In genomic region chr13:63843766-63844699, GRCh38 we compare ENCODE assay signal across 16 cellular contexts.
DNase-seq lines count a peak whose midpoint lies in the region; ATAC-seq and TF ChIP-seq lines count a peak whose summit lies in the region.
"Had no signal": no experiment of that assay in that cellular context is flagged by ENCODE, and none has a peak within 500 bp of the region (broad histone marks: within the 10 kb centered on the region; RNA-seq: fewer than 3 reads in every experiment).

No MANE protein-coding gene starts in this region.

- H3K27ac Mint-ChIP-seq in naive thymus-derived CD8-positive, alpha-beta T cell: no peak overlapping the region
- H3K27ac Mint-ChIP-seq: CD8-positive, alpha-beta memory T cell had no signal

- TF ChIP-seq CTCF in osteoblast (IDR thresholded peaks at IDR 0.05; ENCODE audit: extremely low read depth, low read depth, low read length) (no peak), upper lobe of left lung (IDR thresholded peaks at IDR 0.05) (no peak)

- 96 to 97% methylated on average over 35 to 42 of the region's 42 CpGs for WGBS in upper lobe of left lung, 2 donors

- no peak for ATAC-seq in Right ventricle myocardium inferior
- no peak for ATAC-seq in Right ventricle myocardium superior (ENCODE audit: poor library complexity)
- peak; percentile 23 to 49 for ATAC-seq in upper lobe of left lung (ENCODE audit: low FRiP score in 2 of 2)
- ATAC-seq in naive thymus-derived CD8-positive, alpha-beta T cell: no peak
- ATAC-seq: HCT116, HepG2 had no signal

- H3K27ac ChIP-seq in osteoblast (ENCODE audit: low read depth, low read length) (no peak overlapping the region), upper lobe of left lung (no peak overlapping the region)
- H3K27ac ChIP-seq: BLaER1, GM23248 had no signal

- H3K36me3 Mint-ChIP-seq in naive thymus-derived CD8-positive, alpha-beta T cell: no peaks in the 10 kb centered on the region
- H3K36me3 Mint-ChIP-seq: CD8-positive, alpha-beta memory T cell had no signal

- H3K27me3 ChIP-seq in osteoblast (ENCODE audit: insufficient read depth, low read length) (no peaks in the 10 kb centered on the region), upper lobe of left lung (no peaks in the 10 kb centered on the region)
- H3K27me3 ChIP-seq: BLaER1 had no signal

- H3K27me3 Mint-ChIP-seq in naive thymus-derived CD8-positive, alpha-beta T cell: no peaks in the 10 kb centered on the region
- H3K27me3 Mint-ChIP-seq: CD8-positive, alpha-beta memory T cell had no signal

- POLR2A ChIA-PET in naive thymus-derived CD8-positive, alpha-beta T cell (lab: Charles Lee): no interaction called here

- no peaks in the 10 kb centered on the region for H4K20me1 ChIP-seq in osteoblast (ENCODE audit: insufficient read depth, low read length)
- H4K20me1 ChIP-seq: BLaER1 had no signal

- H3K9me3 ChIP-seq in osteoblast (ENCODE audit: low read depth, low read length) (no peaks in the 10 kb centered on the region), upper lobe of left lung (peaks cover 0 to 39% (median 5%) of the 10 kb centered on the region in 4 donors)
- H3K9me3 ChIP-seq: Caco-2 had no signal

- TF ChIP-seq EP300 in upper lobe of left lung (IDR thresholded peaks at IDR 0.05): no peak

- no peaks in the 10 kb centered on the region for H3K4me1 Mint-ChIP-seq in naive thymus-derived CD8-positive, alpha-beta T cell
- H3K4me1 Mint-ChIP-seq: CD8-positive, alpha-beta memory T cell had no signal

- no peaks in the 10 kb centered on the region for H3K79me2 ChIP-seq in osteoblast (ENCODE audit: insufficient read depth, low read length)

- H3K4me1 ChIP-seq in osteoblast (ENCODE audit: insufficient read depth, low read length) (no peaks in the 10 kb centered on the region), upper lobe of left lung (no peaks in the 10 kb centered on the region)
- H3K4me1 ChIP-seq: BLaER1, Caco-2 had no signal

- no peak overlapping the region for H3K4me3 Mint-ChIP-seq in naive thymus-derived CD8-positive, alpha-beta T cell
- H3K4me3 Mint-ChIP-seq: CD8-positive, alpha-beta memory T cell had no signal

- peak; percentile 56 for DNase-seq in Right ventricle myocardium inferior (ENCODE audit: missing footprints)
- DNase-seq in Right ventricle myocardium superior: no peak
- DNase-seq in osteoblast (ENCODE audit: insufficient read length, low spot score, missing footprints): peak; percentile 15
- peak in 1 of 2 donors; percentile 72 for DNase-seq in upper lobe of left lung
- no peak for DNase-seq in GM19238 (ENCODE audit: insufficient read length, low spot score)
- DNase-seq in naive thymus-derived CD8-positive, alpha-beta T cell: no peak
- DNase-seq in DMS79 treated with DMSO at 0.1 percent for 48 hours (lab: John Stamatoyannopoulos, UW): no peak
- DNase-seq: 8988T; AML-193; Caco-2; CD8-positive, alpha-beta memory T cell; GF-D8; GM23248 had no signal

- no peaks in the 10 kb centered on the region for H3K36me3 ChIP-seq in osteoblast (ENCODE audit: insufficient read depth, low read length)
- H3K36me3 ChIP-seq in upper lobe of left lung: no peaks in the 10 kb centered on the region
- H3K36me3 ChIP-seq: BLaER1 had no signal

- H3K4me3 ChIP-seq in osteoblast (ENCODE audit: insufficient read depth, low read length) (no peak overlapping the region), upper lobe of left lung (no peak overlapping the region)
- H3K4me3 ChIP-seq: BLaER1, GM23248 had no signal

- no peak overlapping the region for H3K4me2 ChIP-seq in osteoblast (ENCODE audit: insufficient read depth, low read length)
- H3K4me2 ChIP-seq: BLaER1 had no signal

- TF ChIP-seq POLR2A in upper lobe of left lung (IDR thresholded peaks at IDR 0.05): no peak

- intact Hi-C loops in Right ventricle myocardium inferior (cut with DNase I): no loop called here
- intact Hi-C loops in Right ventricle myocardium superior (cut with DNase I): no loop called here

- H3K9me3 Mint-ChIP-seq in naive thymus-derived CD8-positive, alpha-beta T cell: peaks cover 0 to 24% (median 0%) of the 10 kb centered on the region in 9 donors

- H2AFZ ChIP-seq in osteoblast (ENCODE audit: low read length): no peak overlapping the region
- H2AFZ ChIP-seq: GM23248 had no signal

Comparison
In these comparisons a context has a peak if more than half of its experiments do, and no peak if none do; other contexts are left out.
1. DNase-seq: peak in Right ventricle myocardium inferior (single experiment) and osteoblast (single experiment); none in Right ventricle myocardium superior (single experiment), GM19238 (single experiment), naive thymus-derived CD8-positive, alpha-beta T cell (0 of 10) and DMS79 treated with DMSO at 0.1 percent for 48 hours (single experiment).
2. ATAC-seq: peak in upper lobe of left lung (2 of 2); none in Right ventricle myocardium inferior (single experiment), Right ventricle myocardium superior (single experiment) and naive thymus-derived CD8-positive, alpha-beta T cell (0 of 2).